ENCODE assay signal across 2 cellular contexts in genomic region chr12:46461907-46462605, GRCh38.
TF ChIP-seq lines count a peak whose summit lies in the region.

No MANE protein-coding gene starts in this region.

TF ChIP-seq in IMR-90, 13 proteins besides CTCF, POLR2A, EP300 and RAD21 (continued from another document):
- TF ChIP-seq ELK1 (IDR thresholded peaks at IDR 0.05; ENCODE audit: borderline replicate concordance, low read depth, low read length) = no peak
- TF ChIP-seq SMC3 (IDR thresholded peaks at IDR 0.05; ENCODE audit: low read depth, low read length) = no peak
TF ChIP-seq in IMR-90: peak in this region for 0.

TF ChIP-seq in K562, 482 proteins besides CTCF, POLR2A, EP300 and RAD21:
- TF ChIP-seq PBX2 (CRISPR knock-in tag; IDR thresholded peaks at IDR 0.05; ENCODE audit: low read depth) (no peak), PBX2 (tag; conservative IDR thresholded peaks at IDR 0.05; ENCODE audit: low read depth) (0 out of 2 replicates have a peak, but pooled peaks have one; percentile 36), GTF2F1 (IDR thresholded peaks at IDR 0.05; ENCODE audit: low read depth, low read length) (no peak)
